Comparison of ENCODE assay signal across 19 cellular contexts in the genomic region with DNA sequence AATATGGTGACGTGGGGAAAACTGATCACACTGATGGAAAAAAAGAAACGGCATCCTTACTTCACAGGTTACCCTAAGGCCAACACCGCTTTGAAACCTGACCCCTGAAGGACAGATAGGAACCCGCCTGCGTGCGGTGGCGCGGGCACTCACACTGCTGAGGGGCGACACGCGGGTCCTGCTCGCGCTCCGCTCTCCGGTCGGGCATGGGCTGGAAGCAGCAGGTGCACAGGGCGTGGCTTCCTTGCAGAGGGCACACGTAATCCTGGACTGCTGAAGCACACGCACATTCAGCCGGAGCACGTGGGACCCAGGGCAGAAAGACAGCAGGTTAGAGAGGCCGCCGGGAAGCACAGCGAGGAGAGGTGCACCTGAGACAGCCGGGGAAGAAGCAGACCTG. TPM values are rescaled to one million over a fixed set of nuclear protein-coding genes. Genes with fewer than 3 reads are reported as not detected.
DNase-seq lines count a peak whose midpoint lies in the region; ATAC-seq, FAIRE-seq and TF ChIP-seq lines count a peak whose summit lies in the region.
"Had no signal": no experiment of that assay in that cellular context is flagged by ENCODE, and none has a peak within 500 bp of the region (broad histone marks: within the 10 kb centered on the region; RNA-seq: fewer than 3 reads in every experiment).

No MANE protein-coding gene starts in this region.

- no peak overlapping the region for H4K12ac ChIP-seq in trophoblast cell (ENCODE audit: low read depth, low read length)

- H3K79me2 ChIP-seq in DOHH2 (ENCODE audit: control insufficient read depth, low read length), result no peaks in the 10 kb centered on the region
- no peaks in the 10 kb centered on the region for H3K79me2 ChIP-seq in K562 (ENCODE audit: control insufficient read depth, insufficient read depth, low read length)
- H3K79me2 ChIP-seq in trophoblast cell (ENCODE audit: control insufficient read depth, insufficient read depth, low read length, poor library complexity), result no peaks in the 10 kb centered on the region

- no peak for TF ChIP-seq RAD21 in K562 (CRISPR knock-in tag; conservative IDR thresholded peaks at IDR 0.05 in 1 of 2, IDR thresholded peaks at IDR 0.05 in 1 of 2)

- H3K18ac ChIP-seq in trophoblast cell (ENCODE audit: low read length), result no peak overlapping the region

- no peak overlapping the region for H3K4me3 Mint-ChIP-seq in activated CD4-positive, alpha-beta memory T cell treated with anti-CD3 and anti-CD28 coated beads, Interleukin-2, amount 10 ng/mL, durations not matched to agents 7 days and 5 days
- H3K4me3 Mint-ChIP-seq in activated CD4-positive, alpha-beta memory T cell treated with anti-CD3 and anti-CD28 coated beads for 36 hours, result no peak overlapping the region
- H3K4me3 Mint-ChIP-seq: CD14-positive monocyte, H9, IgD-negative memory B cell had no signal

- no peak for DNase-seq in activated CD4-positive, alpha-beta memory T cell treated with anti-CD3 and anti-CD28 coated beads, Interleukin-2, amount 10 ng/mL, durations not matched to agents 7 days and 5 days
- no peak for DNase-seq in activated CD4-positive, alpha-beta memory T cell treated with anti-CD3 and anti-CD28 coated beads for 36 hours
- no peak for DNase-seq in K562 (ENCODE audit: extremely low read depth in 1 of 4, low spot score in 3 of 4)
- DNase-seq in trophoblast cell, result no peak
- DNase-seq in stimulated activated CD4-positive, alpha-beta T cell treated with anti-CD3 and anti-CD28 coated beads, Interleukin-1b, Interleukin-23, amount 100 ng/mL, for 48 hours, result no peak
- no peak for DNase-seq in kidney tubule cell (ENCODE audit: low spot score)
- DNase-seq: BE2C, Calu3, DMS 273 treated with DMSO at 0.1 percent for 48 hours, EL, GOT3, H9 had no signal

- H4K91ac ChIP-seq in trophoblast cell (ENCODE audit: low read depth, low read length), result no peak overlapping the region

- CTCF ChIA-PET in activated CD4-positive, alpha-beta memory T cell treated with anti-CD3 and anti-CD28 coated beads, Interleukin-2, amount 10 ng/mL, durations not matched to agents 7 days and 5 days (lab: Charles Lee), result no interaction called here
- CTCF ChIA-PET in activated CD4-positive, alpha-beta memory T cell treated with anti-CD3 and anti-CD28 coated beads for 36 hours (lab: Charles Lee), result interaction anchor here (0.6 kb wide), 1 partner anchor 35 kb away, joined by 5 read pairs; no protein-coding TSS in a partner anchor
- CTCF ChIA-PET in K562 (lab: Yijun Ruan, JAX; ENCODE audit: low intra/inter-chr PET ratio), result no interaction called here

- no peak for ATAC-seq in K562
- ATAC-seq in HG02642 (IDR thresholded peaks at IDR 0.05; ENCODE audit: poor library complexity, unreplicated experiment), result no peak
- ATAC-seq: A549 had no signal

- H3K4me2 ChIP-seq in DOHH2 (ENCODE audit: low read length) (peak overlapping the region; percentile 22; the same call in 1 of the 2 replicates), K562 (ENCODE audit: insufficient read depth, low read length) (no peak overlapping the region), trophoblast cell (ENCODE audit: low read length) (no peak overlapping the region)
- H3K4me2 ChIP-seq: A549 had no signal

- H3K27me3 ChIP-seq in DOHH2 (ENCODE audit: control insufficient read depth, low read length), result no peaks in the 10 kb centered on the region
- no peaks in the 10 kb centered on the region for H3K27me3 ChIP-seq in K562 (ENCODE audit: control insufficient read depth in 2 of 2, insufficient read depth in 2 of 2, low read length in 2 of 2)
- no peaks in the 10 kb centered on the region for H3K27me3 ChIP-seq in trophoblast cell (ENCODE audit: insufficient read depth, low read length)
- H3K27me3 ChIP-seq: BE2C had no signal

- H3F3A ChIP-seq in DOHH2 (ENCODE audit: control insufficient read depth, insufficient read depth), result no peaks in the 10 kb centered on the region

- peaks cover 71% of the 10 kb centered on the region for H3K36me3 Mint-ChIP-seq in activated CD4-positive, alpha-beta memory T cell treated with anti-CD3 and anti-CD28 coated beads, Interleukin-2, amount 10 ng/mL, durations not matched to agents 7 days and 5 days (ENCODE audit: low read depth)
- H3K36me3 Mint-ChIP-seq in activated CD4-positive, alpha-beta memory T cell treated with anti-CD3 and anti-CD28 coated beads for 36 hours, result peaks cover 41% of the 10 kb centered on the region

- H3K36me3 ChIP-seq in DOHH2 (ENCODE audit: control insufficient read depth, low read length), result peaks cover 55% of the 10 kb centered on the region
- peaks cover 58% of the 10 kb centered on the region; the same call in 2 of the 3 replicates for H3K36me3 ChIP-seq in K562 (ENCODE audit: control insufficient read depth, insufficient read depth, low read length)
- H3K36me3 ChIP-seq in trophoblast cell (ENCODE audit: control insufficient read depth in 1 of 2, insufficient read depth in 2 of 2, low read length in 2 of 2), result peaks cover 78 to 79% of the 10 kb centered on the region in 2 experiments

- no peaks in the 10 kb centered on the region for H3K9me3 ChIP-seq in DOHH2 (ENCODE audit: control insufficient read depth, insufficient read depth, low read length)
- no peaks in the 10 kb centered on the region for H3K9me3 ChIP-seq in K562 (replicated peaks; ENCODE audit: control insufficient read depth, insufficient read depth, low read depth, low read length)
- peaks cover 2% of the 10 kb centered on the region for H3K9me3 ChIP-seq in trophoblast cell (ENCODE audit: insufficient read depth, low read depth, low read length)
- H3K9me3 ChIP-seq: A549, BE2C had no signal

- H3K4ac ChIP-seq in trophoblast cell (ENCODE audit: low read depth, low read length), result no peak overlapping the region

- peak overlapping the region; percentile 15 for H3K27ac Mint-ChIP-seq in activated CD4-positive, alpha-beta memory T cell treated with anti-CD3 and anti-CD28 coated beads, Interleukin-2, amount 10 ng/mL, durations not matched to agents 7 days and 5 days
- no peak overlapping the region for H3K27ac Mint-ChIP-seq in activated CD4-positive, alpha-beta memory T cell treated with anti-CD3 and anti-CD28 coated beads for 36 hours

- no peaks in the 10 kb centered on the region for H3K27me3 Mint-ChIP-seq in activated CD4-positive, alpha-beta memory T cell treated with anti-CD3 and anti-CD28 coated beads, Interleukin-2, amount 10 ng/mL, durations not matched to agents 7 days and 5 days
- no peaks in the 10 kb centered on the region for H3K27me3 Mint-ChIP-seq in activated CD4-positive, alpha-beta memory T cell treated with anti-CD3 and anti-CD28 coated beads for 36 hours
- H3K27me3 Mint-ChIP-seq: IgD-negative memory B cell had no signal

- no peaks in the 10 kb centered on the region for H3K9me2 ChIP-seq in DOHH2 (replicated peaks; ENCODE audit: control insufficient read depth, low read length)

- H4K8ac ChIP-seq in trophoblast cell (ENCODE audit: low read depth, low read length), result no peak overlapping the region

- H3K79me1 ChIP-seq in trophoblast cell (ENCODE audit: low read length), result no peaks in the 10 kb centered on the region

- H3K14ac ChIP-seq in trophoblast cell (ENCODE audit: low read length), result no peak overlapping the region

- no peaks in the 10 kb centered on the region for H3K4me1 Mint-ChIP-seq in activated CD4-positive, alpha-beta memory T cell treated with anti-CD3 and anti-CD28 coated beads, Interleukin-2, amount 10 ng/mL, durations not matched to agents 7 days and 5 days
- H3K4me1 Mint-ChIP-seq in activated CD4-positive, alpha-beta memory T cell treated with anti-CD3 and anti-CD28 coated beads for 36 hours (ENCODE audit: low read depth), result no peaks in the 10 kb centered on the region
- H3K4me1 Mint-ChIP-seq: CD14-positive monocyte, IgD-negative memory B cell had no signal

- no peak for FAIRE-seq in K562 (lab: Jason Lieb, UNC)
- FAIRE-seq: A549, G401.6, GM12891 had no signal

- H2BK120ac ChIP-seq in trophoblast cell (ENCODE audit: insufficient read depth, low read length, poor library complexity), result no peak overlapping the region

- intact Hi-C loops in activated CD4-positive, alpha-beta memory T cell treated with anti-CD3 and anti-CD28 coated beads for 36 hours (cut with micrococcal nuclease), result no loop called here
- intact Hi-C loops in K562 (cut with micrococcal nuclease), result no loop called here

- H3K9me3 Mint-ChIP-seq in activated CD4-positive, alpha-beta memory T cell treated with anti-CD3 and anti-CD28 coated beads, Interleukin-2, amount 10 ng/mL, durations not matched to agents 7 days and 5 days, result no peaks in the 10 kb centered on the region
- H3K9me3 Mint-ChIP-seq in activated CD4-positive, alpha-beta memory T cell treated with anti-CD3 and anti-CD28 coated beads for 36 hours, result no peaks in the 10 kb centered on the region
- H3K9me3 Mint-ChIP-seq: H9, IgD-negative memory B cell had no signal

- POLR2A ChIA-PET in activated CD4-positive, alpha-beta memory T cell treated with anti-CD3 and anti-CD28 coated beads, Interleukin-2, amount 10 ng/mL, durations not matched to agents 7 days and 5 days (lab: Charles Lee), result no interaction called here
- POLR2A ChIA-PET in activated CD4-positive, alpha-beta memory T cell treated with anti-CD3 and anti-CD28 coated beads for 36 hours (lab: Charles Lee), result no interaction called here
- POLR2A ChIA-PET in K562 (lab: Yijun Ruan, JAX), result no interaction called here

- no peak for TF ChIP-seq POLR2A in K562 (conservative IDR thresholded peaks at IDR 0.05)

- no peak for TF ChIP-seq CTCF in DOHH2 (IDR thresholded peaks at IDR 0.05; ENCODE audit: low read depth, low read length, poor library complexity, severe bottlenecking)
- TF ChIP-seq CTCF in K562 (IDR thresholded peaks at IDR 0.05 in 2 of 3, conservative IDR thresholded peaks at IDR 0.05 in 1 of 3; ENCODE audit: insufficient read depth in 2 of 3, low read depth in 1 of 3, low read length in 3 of 3), result no peak

- WGBS in K562 (ENCODE audit: insufficient coverage, low coverage, missing lambda C conversion rate), result 95% methylated on average over 22 of the region's 25 CpGs
- no CpG with 5 or more reads among the region's 25 CpGs for WGBS in trophoblast cell (ENCODE audit: extremely low coverage, insufficient coverage, insufficient read length)

- H3K4me1 ChIP-seq in DOHH2 (ENCODE audit: control insufficient read depth, low read length) (peaks cover 17% of the 10 kb centered on the region), K562 (replicated peaks in 1 of 2; ENCODE audit: control insufficient read depth in 2 of 2, insufficient read depth in 2 of 2, low read length in 2 of 2) (peaks cover 0 to 9% of the 10 kb centered on the region in 2 experiments; a peak in 1 of 5 replicates), trophoblast cell (ENCODE audit: control insufficient read depth in 1 of 2, insufficient read depth in 2 of 2, low read length in 2 of 2) (no peaks in the 10 kb centered on the region)
- H3K4me1 ChIP-seq: A549, BE2C had no signal

- no peaks in the 10 kb centered on the region for H4K20me1 ChIP-seq in DOHH2 (ENCODE audit: control insufficient read depth, insufficient read depth, low read depth, low read length)
- H4K20me1 ChIP-seq in K562 (replicated peaks; ENCODE audit: control insufficient read depth, insufficient read depth, low read length), result no peaks in the 10 kb centered on the region

- H3K27ac ChIP-seq in DOHH2 (ENCODE audit: low read depth, low read length) (peak overlapping the region; percentile 57), K562 (ENCODE audit: extremely low read depth, low read depth, low read length) (no peak overlapping the region), trophoblast cell (ENCODE audit: low read depth, low read length) (no peak overlapping the region)
- H3K27ac ChIP-seq: A549 had no signal

- H2AFZ ChIP-seq in K562 (ENCODE audit: low read depth, low read length) (no peak overlapping the region), trophoblast cell (ENCODE audit: insufficient read depth, low read length, poor library complexity) (no peak overlapping the region)

- H3K23ac ChIP-seq in trophoblast cell (ENCODE audit: low read length), result no peak overlapping the region

- in situ Hi-C loops in K562 (cut with MboI), result no loop called here

- H2BK12ac ChIP-seq in trophoblast cell (ENCODE audit: low read length), result no peak overlapping the region

- no peak overlapping the region for H3K4me3 ChIP-seq in DOHH2 (ENCODE audit: low read length)
- no peak overlapping the region for H3K4me3 ChIP-seq in K562
- peak overlapping the region; percentile 26 for H3K4me3 ChIP-seq in trophoblast cell (ENCODE audit: low read depth, low read length)
- H3K4me3 ChIP-seq: A549 had no signal

- H3K9me1 ChIP-seq in K562 (ENCODE audit: control insufficient read depth, insufficient read depth, low read length), result no peaks in the 10 kb centered on the region

- no peak overlapping the region for H3K9ac ChIP-seq in K562 (ENCODE audit: insufficient read depth in 1 of 2, low read depth in 2 of 2, low read length in 2 of 2)
- H3K9ac ChIP-seq in trophoblast cell (ENCODE audit: low read length), result no peak overlapping the region

- BruUV-seq in K562 (replicated peaks; lab: Mats Ljungman, UMichigan), result no TSS peak

- H2BK5ac ChIP-seq in trophoblast cell (ENCODE audit: low read depth, low read length, poor library complexity), result no peak overlapping the region

- no peak overlapping the region for H2AK5ac ChIP-seq in trophoblast cell (ENCODE audit: low read length)

- TF ChIP-seq EP300 in K562 (IDR thresholded peaks at IDR 0.05; ENCODE audit: low read length), result no peak

RNA-seq across cellular contexts. Expression of a gene that starts 22.8 kb away (rescaled TPM):
- 10 to 100 TPM; 46.2 to 46.5 TPM for total RNA-seq in activated CD4-positive, alpha-beta memory T cell treated with anti-CD3 and anti-CD28 coated beads, Interleukin-2, amount 10 ng/mL, durations not matched to agents 7 days and 5 days
- 10 to 100 TPM; 41.7 to 44.2 TPM for total RNA-seq in activated CD4-positive, alpha-beta memory T cell treated with anti-CD3 and anti-CD28 coated beads for 36 hours
- total RNA-seq in K562 (2011; cell fraction: chromatin; rRNA removed; ENCODE audit: low replicate concordance), result 144 and 257 TPM in 2 replicates
- 92.6 and 108 TPM in 2 replicates for total RNA-seq in K562 (2011; cell fraction: nucleolus; rRNA removed)
- 87.7 and 106 TPM in 2 replicates for total RNA-seq in K562 (2011; cell fraction: nucleoplasm; rRNA removed)
- total RNA-seq in K562 (2014; rRNA removed) (36.1 and 38.7 TPM in 2 replicates), K562 (2014; rRNA removed; fragmentation: Illumina TruSeq; extraction: Trizol) (17.0 and 19.0 TPM in 2 replicates), K562 (2015; rRNA removed; fragmentation: Illumina TruSeq; extraction: Trizol) (21.2 and 22.8 TPM in 2 replicates), K562 (2021) (41.7 and 48.1 TPM in 2 replicates)
- polyA plus RNA-seq in K562 (2011; rRNA removed) (15.0 and 20.2 TPM in 2 replicates), K562 (2014; fragmentation: Illumina TruSeq; extraction: Trizol) (9.0 and 11.8 TPM in 2 replicates), K562 (2014; fragmentation: Nextera tagmentation; extraction: Ambion mirVana) (1 to 10 TPM; 1.9 to 2.9 TPM), K562 (2014; rRNA removed) (18.4 and 18.6 TPM in 2 replicates)
- polyA plus RNA-seq in K562 (2011; cell fraction: cytosol; rRNA removed), result 21.4 and 25.3 TPM in 2 replicates
- polyA plus RNA-seq in K562 (2011; cell fraction: nucleus; rRNA removed), result 38.5 and 43.6 TPM in 2 replicates
- 12.5 and 13.1 TPM in 2 replicates for polyA plus RNA-seq in K562 (2012)
- 26.2 and 28.2 TPM in 2 replicates for polyA minus RNA-seq in K562 (2011; rRNA and poly(A)+ RNA removed)
- polyA minus RNA-seq in K562 (2011; cell fraction: cytosol; rRNA and poly(A)+ RNA removed), result 43.5 and 57.6 TPM in 2 replicates
- 18.7 and 48.9 TPM in 2 replicates for polyA minus RNA-seq in K562 (2011; cell fraction: nucleus; rRNA and poly(A)+ RNA removed)
- polyA plus RNA-seq in trophoblast cell (2013), result 24.5 and 26.4 TPM in 2 replicates

RNA-seq across cellular contexts. Expression of a gene that starts 35.9 kb away (rescaled TPM):
- total RNA-seq in activated CD4-positive, alpha-beta memory T cell treated with anti-CD3 and anti-CD28 coated beads, Interleukin-2, amount 10 ng/mL, durations not matched to agents 7 days and 5 days, result 10 to 100 TPM; 78.7 to 78.8 TPM
- 10 to 100 TPM; 41.2 to 42.9 TPM for total RNA-seq in activated CD4-positive, alpha-beta memory T cell treated with anti-CD3 and anti-CD28 coated beads for 36 hours
- total RNA-seq in K562 (2011; cell fraction: chromatin; rRNA removed; ENCODE audit: low replicate concordance), result 247 and 420 TPM in 2 replicates
- total RNA-seq in K562 (2011; cell fraction: nucleolus; rRNA removed), result 153 and 159 TPM in 2 replicates
- total RNA-seq in K562 (2011; cell fraction: nucleoplasm; rRNA removed), result 192 and 220 TPM in 2 replicates
- 18.2 and 19.3 TPM in 2 replicates for total RNA-seq in K562 (2014; rRNA removed)
- total RNA-seq in K562 (2014; rRNA removed; fragmentation: Illumina TruSeq; extraction: Trizol), result 14.1 and 14.2 TPM in 2 replicates
- 12.7 and 15.5 TPM in 2 replicates for total RNA-seq in K562 (2015; rRNA removed; fragmentation: Illumina TruSeq; extraction: Trizol)
- 26.1 and 26.8 TPM in 2 replicates for total RNA-seq in K562 (2021)
- polyA plus RNA-seq in K562 (2011; rRNA removed), result 32.5 and 33.9 TPM in 2 replicates
- polyA plus RNA-seq in K562 (2011; cell fraction: cytosol; rRNA removed), result 31.7 and 36.8 TPM in 2 replicates
- 72.8 and 92.7 TPM in 2 replicates for polyA plus RNA-seq in K562 (2011; cell fraction: nucleus; rRNA removed)
- polyA plus RNA-seq in K562 (2012), result 15.8 and 25.4 TPM in 2 replicates
- 18.6 and 21.2 TPM in 2 replicates for polyA plus RNA-seq in K562 (2014; fragmentation: Illumina TruSeq; extraction: Trizol)
- under 1 TPM; 0.61 to 0.84 TPM for polyA plus RNA-seq in K562 (2014; fragmentation: Nextera tagmentation; extraction: Ambion mirVana)
- polyA plus RNA-seq in K562 (2014; rRNA removed), result 23.6 and 25.8 TPM in 2 replicates
- polyA minus RNA-seq in K562 (2011; rRNA and poly(A)+ RNA removed), result 34.2 and 40.4 TPM in 2 replicates
- 18.1 and 22.3 TPM in 2 replicates for polyA minus RNA-seq in K562 (2011; cell fraction: cytosol; rRNA and poly(A)+ RNA removed)
- 23.3 and 27.7 TPM in 2 replicates for polyA minus RNA-seq in K562 (2011; cell fraction: nucleus; rRNA and poly(A)+ RNA removed)
- polyA plus RNA-seq in trophoblast cell (2013), result 35.2 and 35.8 TPM in 2 replicates
